Comparison of ENCODE assay signal across 29 cellular contexts in the genomic region with DNA sequence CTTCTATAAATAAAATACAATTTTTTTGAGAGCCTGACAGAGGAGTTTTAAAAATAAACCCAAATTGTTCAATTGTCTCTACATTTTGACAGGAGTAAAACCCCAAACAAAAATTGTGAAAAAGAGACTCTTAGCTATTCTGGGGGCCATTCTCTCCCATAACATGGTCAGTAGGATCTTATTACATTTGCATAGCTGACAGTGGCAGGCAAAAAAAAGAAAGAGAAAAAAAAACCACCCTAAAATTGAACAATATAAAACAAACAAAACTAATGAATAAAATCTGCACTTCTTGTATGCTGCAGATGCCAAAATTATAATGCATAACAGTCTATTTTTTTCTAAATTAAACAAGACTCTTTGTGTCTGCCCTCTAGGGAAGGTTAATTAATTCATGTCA.
"Had no signal": no experiment of that assay in that cellular context is flagged by ENCODE, and none has a peak within 500 bp of the region (broad histone marks: within the 10 kb centered on the region; RNA-seq: fewer than 3 reads in every experiment).

No MANE protein-coding gene starts in this region.

- H3K9me3 ChIP-seq: colonic mucosa, esophagus muscularis mucosa, gastroesophageal sphincter, heart left ventricle, mucosa of descending colon, right lobe of liver, transverse colon, upper lobe of right lung, uterus had no signal

- H3K9me3 Mint-ChIP-seq: mesothelial cell of epicardium had no signal

- H3K27me3 ChIP-seq: colonic mucosa, esophagus muscularis mucosa, foreskin keratinocyte, gastroesophageal sphincter, heart left ventricle, hepatocyte, neural progenitor cell, right lobe of liver, transverse colon, upper lobe of right lung, uterus had no signal

- FAIRE-seq: endothelial cell of umbilical vein, kidney, small intestine had no signal

- H3K4me3 Mint-ChIP-seq: memory B cell; mesothelial cell of epicardium; naive B cell; natural killer cell treated with Interleukin-12 subunit alpha and Interleukin-12 subunit beta and Interleukin-15 and Interleukin-18, amount 100 ng/mL, for 72 hours; neural progenitor cell; stimulated activated naive B cell treated with anti-CD40 and anti-IgM and Interleukin-4, amounts not matched to agents 10 μg/mL and 1 μg/mL and 100 μg/mL, for 72 hours; stimulated activated naive CD8-positive, alpha-beta T cell treated with anti-CD3 and anti-CD28 coated beads, Interleukin-15, Interleukin-2, amounts not matched to agents 100 ng/mL and 50 ng/mL, for 24 hours had no signal

- H3K36me3 ChIP-seq: colonic mucosa, esophagus muscularis mucosa, gastroesophageal sphincter, heart left ventricle, neural progenitor cell, right lobe of liver, transverse colon, upper lobe of right lung, uterus had no signal

- H3K4me3 ChIP-seq: colonic mucosa, esophagus muscularis mucosa, gastroesophageal sphincter, heart left ventricle, hepatocyte, lung, mucosa of descending colon, neural progenitor cell, right lobe of liver, transverse colon, upper lobe of right lung, uterus had no signal

- H3K27ac ChIP-seq: colonic mucosa, esophagus muscularis mucosa, foreskin keratinocyte, gastroesophageal sphincter, heart left ventricle, hepatocyte, neural progenitor cell, parathyroid adenoma, right lobe of liver, transverse colon, upper lobe of right lung, uterus had no signal

- H3K4me1 ChIP-seq: colonic mucosa, esophagus muscularis mucosa, foreskin keratinocyte, parathyroid adenoma, right lobe of liver, transverse colon, upper lobe of right lung, uterus had no signal

- H3K4me1 Mint-ChIP-seq: memory B cell; mesothelial cell of epicardium; naive B cell; stimulated activated naive B cell treated with anti-CD40 and anti-IgM and Interleukin-4, amounts not matched to agents 10 μg/mL and 1 μg/mL and 100 μg/mL, for 72 hours had no signal

- DNase-seq: colonic mucosa; dermis blood vessel endothelial cell; effector memory CD4-positive, alpha-beta T cell; heart left ventricle; kidney; mucosa of descending colon; naive B cell; right lobe of liver; small intestine; stimulated activated CD4-positive, alpha-beta T cell treated with anti-CD3 and anti-CD28 coated beads, Interleukin-15, amount 100 ng/mL, for 24 hours; stimulated activated CD4-positive, alpha-beta T cell treated with anti-CD3 and anti-CD28 coated beads, Interleukin-2, amount 100 ng/mL, for 48 hours; stimulated activated naive B cell treated with anti-CD40 and anti-IgM and Interleukin-4, amounts not matched to agents 10 μg/mL and 1 μg/mL and 100 μg/mL, for 72 hours; transverse colon; upper lobe of right lung; uterus had no signal

- H3K36me3 Mint-ChIP-seq: memory B cell; mesothelial cell of epicardium; naive B cell; natural killer cell treated with Interleukin-12 subunit alpha and Interleukin-12 subunit beta and Interleukin-15 and Interleukin-18, amount 100 ng/mL, for 72 hours; stimulated activated naive B cell treated with anti-CD40 and anti-IgM and Interleukin-4, amounts not matched to agents 10 μg/mL and 1 μg/mL and 100 μg/mL, for 72 hours had no signal

- ATAC-seq: foreskin keratinocyte; gastroesophageal sphincter; heart left ventricle; left lobe of liver; mucosa of descending colon; natural killer cell treated with Interleukin-12 subunit alpha and Interleukin-12 subunit beta and Interleukin-15 and Interleukin-18, amount 100 ng/mL, for 72 hours; right lobe of liver; stimulated activated naive B cell treated with anti-CD40 and anti-IgM and Interleukin-4, amounts not matched to agents 10 μg/mL and 1 μg/mL and 100 μg/mL, for 72 hours; upper lobe of right lung had no signal

- H3K27ac Mint-ChIP-seq: memory B cell; mesothelial cell of epicardium; naive B cell; natural killer cell treated with Interleukin-12 subunit alpha and Interleukin-12 subunit beta and Interleukin-15 and Interleukin-18, amount 100 ng/mL, for 72 hours; neural progenitor cell; progenitor cell of endocrine pancreas; stimulated activated naive B cell treated with anti-CD40 and anti-IgM and Interleukin-4, amounts not matched to agents 10 μg/mL and 1 μg/mL and 100 μg/mL, for 72 hours; stimulated activated naive CD8-positive, alpha-beta T cell treated with anti-CD3 and anti-CD28 coated beads, Interleukin-15, Interleukin-2, amounts not matched to agents 100 ng/mL and 50 ng/mL, for 24 hours had no signal

- H3K27me3 Mint-ChIP-seq: memory B cell; naive B cell; natural killer cell treated with Interleukin-12 subunit alpha and Interleukin-12 subunit beta and Interleukin-15 and Interleukin-18, amount 100 ng/mL, for 72 hours; progenitor cell of endocrine pancreas; stimulated activated naive B cell treated with anti-CD40 and anti-IgM and Interleukin-4, amounts not matched to agents 10 μg/mL and 1 μg/mL and 100 μg/mL, for 72 hours; stimulated activated naive CD8-positive, alpha-beta T cell treated with anti-CD3 and anti-CD28 coated beads, Interleukin-15, Interleukin-2, amounts not matched to agents 100 ng/mL and 50 ng/mL, for 24 hours had no signal
